In the genomic region with DNA sequence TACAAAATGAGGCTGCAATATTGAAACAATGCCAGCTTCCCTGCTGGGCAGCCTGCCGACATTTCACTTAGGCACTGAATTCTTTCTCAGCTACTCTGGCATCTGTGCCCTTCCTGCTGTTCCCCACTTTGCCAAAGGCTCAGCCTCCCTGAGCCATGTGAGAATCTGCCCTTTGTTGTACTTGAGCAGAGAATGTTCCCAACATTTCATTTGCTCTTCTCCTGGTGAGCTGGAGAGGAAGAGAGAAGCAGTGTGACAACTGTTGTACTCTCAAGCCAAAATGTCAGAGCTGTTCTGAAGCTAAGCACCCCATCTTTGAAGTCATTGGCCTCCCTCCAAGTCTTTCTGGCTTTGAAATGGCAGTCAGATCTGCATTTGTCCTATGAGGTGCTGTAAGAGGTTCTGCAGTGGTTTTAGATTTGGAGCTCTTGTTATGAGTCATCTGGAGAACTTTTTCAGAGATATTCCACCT, we compare ENCODE assay signal across 15 cellular contexts. TPM values are rescaled to one million over a fixed set of nuclear protein-coding genes. Genes with fewer than 3 reads are reported as not detected.
A peak's percentile ranks its signal among the peaks of the same experiment; 100 is the strongest.
DNase-seq lines count a peak whose midpoint lies in the region; ATAC-seq and TF ChIP-seq lines count a peak whose summit lies in the region.
"Had no signal": no experiment of that assay in that cellular context is flagged by ENCODE, and none has a peak within 500 bp of the region (broad histone marks: within the 10 kb centered on the region; RNA-seq: fewer than 3 reads in every experiment).

No MANE protein-coding gene starts in this region.

- CTCF ChIA-PET in mammary epithelial cell (lab: Charles Lee; ENCODE audit: low non-redundant PET) = no interaction called here

- dilution Hi-C loops in mammary epithelial cell (cut with HindIII; ENCODE audit: low sequenced_read_pairs) = no loop called here

- no peak for TF ChIP-seq POLR2A in stomach (IDR thresholded peaks at IDR 0.05)

- peak overlapping the region; percentile 58 for H2AFZ ChIP-seq in mammary epithelial cell (ENCODE audit: low read depth, low read length)

- H3K4me2 ChIP-seq in mammary epithelial cell (ENCODE audit: insufficient read depth, low read depth, low read length) = no peak overlapping the region

- no peak overlapping the region for H3K4me3 ChIP-seq in mammary epithelial cell (replicated peaks in 1 of 3; ENCODE audit: insufficient read depth in 1 of 3, low read depth in 2 of 3, low read length in 3 of 3)
- H3K4me3 ChIP-seq in stomach = no peak overlapping the region
- H3K4me3 ChIP-seq in tibial artery = no peak overlapping the region
- H3K4me3 ChIP-seq: coronary artery, K562, lung had no signal

- no TSS peak for BruUV-seq in mammary epithelial cell (replicated peaks; lab: Mats Ljungman, UMichigan)

- no peaks in the 10 kb centered on the region for H4K20me1 ChIP-seq in mammary epithelial cell (ENCODE audit: insufficient read depth, low read length)

- H3K4me1 ChIP-seq in mammary epithelial cell (ENCODE audit: insufficient read depth, low read length) = no peaks in the 10 kb centered on the region
- peaks cover 0 to 5% (median 0%) of the 10 kb centered on the region in 4 donors for H3K4me1 ChIP-seq in stomach
- peaks cover 0 to 8% (median 0%) of the 10 kb centered on the region in 4 donors for H3K4me1 ChIP-seq in tibial artery

- intact Hi-C loops in mammary epithelial cell (cut with micrococcal nuclease) (no loop called here), stomach (cut with DNase I; ENCODE audit: low total_unique reads) (no loop called here), tibial artery (cut with DNase I; ENCODE audit: low total_unique reads) (loop anchor here (10.0 kb wide), 1 partner anchor 59 kb away; no protein-coding TSS in a partner anchor), posterior cingulate gyrus (cut with DNase I) (no loop called here)

- DNase-seq in mammary epithelial cell = peak; percentile 5
- peak; percentile 28 for DNase-seq in stomach
- no peak for DNase-seq in activated CD8-positive, alpha-beta memory T cell treated with anti-CD3 and anti-CD28 coated beads for 24 hours
- no peak for DNase-seq in tibial artery
- DNase-seq in posterior cingulate gyrus = no peak
- DNase-seq: activated naive CD8-positive, alpha-beta T cell treated with anti-CD3 and anti-CD28 coated beads, Interleukin-2, amount 50 U/mL, for 24 hours; HFFc6; stimulated activated naive CD4-positive, alpha-beta T cell treated with Interleukin-2 at 50 U/mL for 16 hours had no signal

- H3K27me3 ChIP-seq in mammary epithelial cell (ENCODE audit: insufficient read depth, low read length) (no peaks in the 10 kb centered on the region), stomach (peaks cover 0 to 3% (median 0%) of the 10 kb centered on the region in 3 donors), tibial artery (no peaks in the 10 kb centered on the region)

- H3K36me3 ChIP-seq in mammary epithelial cell (ENCODE audit: insufficient read depth, low read length) = no peaks in the 10 kb centered on the region
- no peaks in the 10 kb centered on the region for H3K36me3 ChIP-seq in stomach
- no peaks in the 10 kb centered on the region for H3K36me3 ChIP-seq in tibial artery

- H3K9me3 ChIP-seq in mammary epithelial cell (replicated peaks; ENCODE audit: insufficient read depth, low read length) (no peaks in the 10 kb centered on the region), stomach (no peaks in the 10 kb centered on the region), tibial artery (no peaks in the 10 kb centered on the region)

- 40% methylated on average over 1 of the region's 1 CpG for WGBS in mammary epithelial cell (ENCODE audit: low coverage, missing lambda C conversion rate)
- 42 to 80% (median 44%) methylated on average over 1 of the region's 1 CpG for WGBS in stomach, 5 donors

- no peak overlapping the region for H3K9ac ChIP-seq in mammary epithelial cell (ENCODE audit: insufficient read depth, low read length)

- no peaks in the 10 kb centered on the region for H3K79me2 ChIP-seq in mammary epithelial cell (ENCODE audit: insufficient read depth, low read length)

- in situ Hi-C loops in mammary epithelial cell (cut with MboI; ENCODE audit: low sequenced_read_pairs in 2 of 2) = no loop called here

- ATAC-seq in GM19328 (IDR thresholded peaks at IDR 0.05; ENCODE audit: unreplicated experiment) = peak; percentile 43
- ATAC-seq in HG03565 (IDR thresholded peaks at IDR 0.05; ENCODE audit: unreplicated experiment) = peak; percentile 80
- ATAC-seq: activated naive CD8-positive, alpha-beta T cell treated with anti-CD3 and anti-CD28 coated beads, Interleukin-2, amount 50 U/mL, for 24 hours; K562; sciatic nerve; WTC11 had no signal

- TF ChIP-seq EP300 in stomach (IDR thresholded peaks at IDR 0.05) = no peak

- H3K27ac ChIP-seq in mammary epithelial cell (ENCODE audit: insufficient read depth, low read depth, low read length) (no peak overlapping the region), stomach (no peak overlapping the region), tibial artery (no peak overlapping the region)
- H3K27ac ChIP-seq: coronary artery had no signal

- TF ChIP-seq CTCF in mammary epithelial cell (conservative IDR thresholded peaks at IDR 0.05 in 1 of 2, IDR thresholded peaks at IDR 0.05 in 1 of 2; ENCODE audit: extremely low read depth in 1 of 2, insufficient read depth in 1 of 2, low read depth in 1 of 2, low read length in 2 of 2) = no peak
- TF ChIP-seq CTCF in stomach (IDR thresholded peaks at IDR 0.05) = no peak
- TF ChIP-seq CTCF in tibial artery (IDR thresholded peaks at IDR 0.05) = no peak

RNA-seq across cellular contexts. Expression of a gene that starts 32.5 kb away (rescaled TPM):
- 1 to 10 TPM; 1.2 to 1.4 TPM for total RNA-seq in mammary epithelial cell
- polyA plus RNA-seq in mammary epithelial cell = 1.2 TPM
- polyA minus RNA-seq in mammary epithelial cell = 0.47 TPM
- 1 to 10 TPM in 3 of 5 donors, under 1 TPM in 2; 0.58 to 5.3 (median 3.1) TPM for total RNA-seq in stomach
- polyA plus RNA-seq in stomach = 1 to 10 TPM in 1 of 3 donors, under 1 TPM in 2; 0.30 to 1.8 (median 0.31) TPM

Comparison
In these comparisons a context has a peak if more than half of its experiments do, and no peak if none do; other contexts are left out.
1. DNase-seq: peak in mammary epithelial cell (single experiment) and stomach (single experiment); none in activated CD8-positive, alpha-beta memory T cell treated with anti-CD3 and anti-CD28 coated beads for 24 hours (single experiment), tibial artery (0 of 2) and posterior cingulate gyrus (0 of 10).